Comparison of ENCODE assay signal across 1 cellular context in genomic region chr2:68252407-68253210, GRCh38.
TF ChIP-seq lines count a peak whose summit lies in the region.

PPP3R1 (minus strand) TSS chr2:68252532; CDS start chr2:68252127, 405 bp downstream.

TF ChIP-seq in K562, 482 proteins besides CTCF, POLR2A, EP300 and RAD21 (continued from another document and continues in another):
- peak; percentile 74 for TF ChIP-seq MGA (IDR thresholded peaks at IDR 0.05)
- no peak for TF ChIP-seq ZFPM2 (CRISPR knock-in tag; IDR thresholded peaks at IDR 0.05)
- no peak for TF ChIP-seq EWSR1 (IDR thresholded peaks at IDR 0.05; ENCODE audit: borderline replicate concordance, low read depth, partially characterized antibody)
- no peak for TF ChIP-seq E2F4 (CRISPR knock-in tag; IDR thresholded peaks at IDR 0.05; ENCODE audit: low read depth)
- no peak for TF ChIP-seq TCF7 (IDR thresholded peaks at IDR 0.05; ENCODE audit: borderline replicate concordance)
- TF ChIP-seq HDAC1 (IDR thresholded peaks at IDR 0.05): peak in 1 of 2 experiments; percentile 88; a peak in 2 of 4 replicates
- TF ChIP-seq ZNF407 (IDR thresholded peaks at IDR 0.05; ENCODE audit: low read depth): no peak
- TF ChIP-seq ZNF696 (CRISPR knock-in tag; conservative IDR thresholded peaks at IDR 0.05): no peak
- TF ChIP-seq MED1 (CRISPR knock-in tag; IDR thresholded peaks at IDR 0.05; ENCODE audit: borderline replicate concordance): no peak
- TF ChIP-seq NCOA6 (IDR thresholded peaks at IDR 0.05): peak; percentile 76; the same call in 1 of the 2 replicates
- TF ChIP-seq VEZF1 (CRISPR knock-in tag; IDR thresholded peaks at IDR 0.05): peak; percentile 99
- TF ChIP-seq ZNF384 (IDR thresholded peaks at IDR 0.05; ENCODE audit: low read depth, low read length): no peak
- TF ChIP-seq TBL1XR1 (IDR thresholded peaks at IDR 0.05; ENCODE audit: low read length in 2 of 2): no peak
- TF ChIP-seq POLR3A (IDR thresholded peaks at IDR 0.05; ENCODE audit: borderline replicate concordance, extremely low read depth, insufficient read depth, insufficient read length): no peak
- no peak for TF ChIP-seq SRSF1 (IDR thresholded peaks at IDR 0.05; ENCODE audit: low read depth, low read length)
- no peak for TF ChIP-seq ZNF592 (IDR thresholded peaks at IDR 0.05)
- peak; percentile 75 for TF ChIP-seq L3MBTL2 (IDR thresholded peaks at IDR 0.05)
- no peak for TF ChIP-seq ZNF695 (CRISPR knock-in tag; IDR thresholded peaks at IDR 0.05)
- TF ChIP-seq PTRF (tag; IDR thresholded peaks at IDR 0.05): no peak
